In the genomic region with DNA sequence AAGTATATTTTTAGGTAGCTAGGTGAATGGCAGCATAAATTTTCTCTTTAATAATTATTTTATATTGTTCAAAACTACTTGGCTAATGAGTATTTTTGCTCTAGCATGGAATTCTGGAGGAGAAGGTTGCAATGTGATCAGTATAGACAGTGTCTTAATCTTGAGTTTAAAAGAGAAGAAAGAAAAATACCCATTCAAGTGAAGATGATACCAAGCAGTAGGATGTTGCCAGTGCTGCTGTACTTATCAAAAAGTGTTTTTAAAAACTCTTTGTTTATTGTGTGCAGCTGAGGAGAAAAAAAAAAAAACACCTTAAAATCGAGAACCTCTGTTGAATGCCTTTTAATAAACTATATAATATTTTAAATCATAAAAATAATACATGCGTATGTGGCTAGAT, we compare ENCODE assay signal across 13 cellular contexts. TPM values are rescaled to one million over a fixed set of nuclear protein-coding genes. Genes with fewer than 3 reads are reported as not detected.
A peak's percentile ranks its signal among the peaks of the same experiment; 100 is the strongest.
DNase-seq lines count a peak whose midpoint lies in the region; ATAC-seq and TF ChIP-seq lines count a peak whose summit lies in the region.
"Had no signal": no experiment of that assay in that cellular context is flagged by ENCODE, and none has a peak within 500 bp of the region (broad histone marks: within the 10 kb centered on the region; RNA-seq: fewer than 3 reads in every experiment).

No MANE protein-coding gene starts in this region.

- no peak overlapping the region for H3K4me3 Mint-ChIP-seq in endodermal cell
- H3K4me3 Mint-ChIP-seq: CD4-positive, alpha-beta T cell had no signal

- no peaks in the 10 kb centered on the region for H3K27me3 ChIP-seq in cardiac muscle cell
- no peaks in the 10 kb centered on the region for H3K27me3 ChIP-seq in endodermal cell (ENCODE audit: control insufficient read depth, insufficient read depth, low read length, poor library complexity, severe bottlenecking)
- H3K27me3 ChIP-seq in right cardiac atrium (ENCODE audit: control insufficient read depth, insufficient read depth), result no peaks in the 10 kb centered on the region
- H3K27me3 ChIP-seq: BLaER1 treated with 17β-estradiol and CSF1 and Interleukin-3, amounts not matched to agents 10 nM and 100 nM had no signal

- H3K4me1 ChIP-seq in cardiac muscle cell (ENCODE audit: low read depth) (peaks cover 40% of the 10 kb centered on the region), endodermal cell (ENCODE audit: control insufficient read depth, insufficient read depth, low read length) (peaks cover 10% of the 10 kb centered on the region), right cardiac atrium (ENCODE audit: control insufficient read depth, insufficient read depth, low read length) (peaks cover 2% of the 10 kb centered on the region)

- peaks cover 31% of the 10 kb centered on the region for H3K4me1 Mint-ChIP-seq in endodermal cell

- H3K27ac Mint-ChIP-seq in endodermal cell, result no peak overlapping the region
- H3K27ac Mint-ChIP-seq: CD4-positive, alpha-beta T cell had no signal

- no peaks in the 10 kb centered on the region for H3K9me3 ChIP-seq in cardiac muscle cell (ENCODE audit: low read depth)
- peaks cover 49% of the 10 kb centered on the region for H3K9me3 ChIP-seq in endodermal cell (ENCODE audit: control insufficient read depth, low read length)
- H3K9me3 ChIP-seq in right cardiac atrium (ENCODE audit: control insufficient read depth, low read length), result no peaks in the 10 kb centered on the region

- H3K36me3 ChIP-seq in cardiac muscle cell (no peaks in the 10 kb centered on the region), endodermal cell (ENCODE audit: control insufficient read depth, insufficient read depth, low read length) (peaks cover 72% of the 10 kb centered on the region)

- DNase-seq in cardiac muscle cell (ENCODE audit: low read depth in 1 of 2, low spot score in 1 of 2), result no peak
- DNase-seq in Right ventricle myocardium inferior (ENCODE audit: missing footprints), result no peak
- no peak for DNase-seq in endodermal cell
- DNase-seq in right cardiac atrium, result no peak
- no peak for DNase-seq in NCI-H748 treated with DMSO at 0.1 percent for 48 hours (lab: John Stamatoyannopoulos, UW)
- DNase-seq in CD1c-positive myeloid dendritic cell (ENCODE audit: extremely low spot score), result no peak
- DNase-seq: ACHN; Calu3; CD4-positive, alpha-beta T cell; DMS 273 treated with DMSO at 0.1 percent for 48 hours; HCEC 1CT had no signal

- WGBS in endodermal cell (ENCODE audit: insufficient coverage in 1 of 2, insufficient read length in 1 of 2), 2 experiments, result 100% methylated on average over 1 of the region's 2 CpGs; no CpG with 5 or more reads in 1 of the 2 experiments
- 87% methylated on average over 2 of the region's 2 CpGs for WGBS in right cardiac atrium

- H3K27me3 Mint-ChIP-seq in endodermal cell (ENCODE audit: insufficient read depth), result no peaks in the 10 kb centered on the region
- H3K27me3 Mint-ChIP-seq: CD4-positive, alpha-beta T cell had no signal

- TF ChIP-seq CTCF in cardiac muscle cell (IDR thresholded peaks at IDR 0.05; ENCODE audit: low read depth, low read length) (no peak), endodermal cell (conservative IDR thresholded peaks at IDR 0.05) (no peak)

- H3K36me3 Mint-ChIP-seq in endodermal cell (ENCODE audit: low read depth), result peaks cover 53% of the 10 kb centered on the region

- ATAC-seq in Right ventricle myocardium inferior (no peak), right cardiac atrium (no peak), HG02885 (IDR thresholded peaks at IDR 0.05; ENCODE audit: poor library complexity, unreplicated experiment) (no peak)

- peaks cover 12% of the 10 kb centered on the region for H3K9me3 Mint-ChIP-seq in endodermal cell

- no peak overlapping the region for H3K9ac ChIP-seq in endodermal cell (ENCODE audit: extremely low read depth, low read length, poor library complexity, severe bottlenecking)
- H3K9ac ChIP-seq: BLaER1 treated with 17β-estradiol and CSF1 and Interleukin-3, amounts not matched to agents 10 nM and 100 nM had no signal

- no peak overlapping the region for H3K4me3 ChIP-seq in cardiac muscle cell
- peak overlapping the region; percentile 61 for H3K4me3 ChIP-seq in endodermal cell (ENCODE audit: low read length)
- H3K4me3 ChIP-seq in right cardiac atrium (ENCODE audit: low read length), result peak overlapping the region; percentile 10
- H3K4me3 ChIP-seq: BLaER1 treated with 17β-estradiol and CSF1 and Interleukin-3, amounts not matched to agents 10 nM and 100 nM had no signal

- intact Hi-C loops in Right ventricle myocardium inferior (cut with DNase I), result loop anchor here (2.0 kb wide), 1 partner anchor 48 kb away; the partner anchor contains the start of gene STT3B
- intact Hi-C loops in right cardiac atrium (cut with DNase I), result no loop called here

- H3K27ac ChIP-seq in cardiac muscle cell, result peak overlapping the region; percentile 93
- H3K27ac ChIP-seq in endodermal cell (ENCODE audit: low read depth, low read length), result no peak overlapping the region
- no peak overlapping the region for H3K27ac ChIP-seq in right cardiac atrium (ENCODE audit: low read length)

RNA-seq across cellular contexts. Expression of gene STT3B, which starts 47.9 kb away (rescaled TPM):
- total RNA-seq in cardiac muscle cell, result 106 and 124 TPM in 2 replicates
- 105 and 113 TPM in 2 replicates for polyA plus RNA-seq in cardiac muscle cell
- 98.6 TPM for total RNA-seq in Right ventricle myocardium inferior
- 100 to 1,000 TPM; 126 to 199 TPM for total RNA-seq in endodermal cell
- 150 TPM for polyA plus RNA-seq in endodermal cell (2013, experiment 1 of 2)
- polyA plus RNA-seq in endodermal cell (2013, experiment 2 of 2), result 160 TPM
- total RNA-seq in right cardiac atrium, result 100 to 1,000 TPM in 1 of 4 donors, 10 to 100 TPM in 3; 85.3 to 118 (median 94.5) TPM
- 44.7 TPM for polyA plus RNA-seq in right cardiac atrium
